In the genomic region with DNA sequence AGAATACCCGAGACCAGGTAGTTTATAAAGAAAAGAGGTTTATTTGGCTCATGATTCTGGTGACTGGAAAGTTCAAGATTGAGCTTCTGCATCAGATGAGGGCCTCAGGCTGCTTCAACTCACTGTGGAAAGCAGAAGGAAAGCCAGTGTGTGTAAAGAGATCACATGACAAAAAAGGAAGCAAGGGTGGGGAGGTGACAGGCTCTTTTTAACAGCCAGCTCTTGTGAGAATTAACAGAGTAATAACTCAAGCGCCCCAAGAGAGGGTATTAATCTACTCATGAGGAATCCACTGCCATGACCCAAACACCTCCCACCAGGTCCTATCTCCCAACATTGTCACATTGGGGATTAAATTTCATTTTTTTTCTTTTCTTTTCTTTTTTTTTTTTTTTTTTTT, we compare ENCODE assay signal across 25 cellular contexts.
"Had no signal": no experiment of that assay in that cellular context is flagged by ENCODE, and none has a peak within 500 bp of the region (broad histone marks: within the 10 kb centered on the region; RNA-seq: fewer than 3 reads in every experiment).

No MANE protein-coding gene starts in this region.

- ATAC-seq: activated naive CD4-positive, alpha-beta T cell treated with anti-CD3 and anti-CD28 coated beads, Interleukin-2, amount 50 U/mL, for 72 hours; activated naive CD8-positive, alpha-beta T cell treated with anti-CD3 and anti-CD28 coated beads, Interleukin-2, amount 50 U/mL, for 24 hours; activated T-cell treated with anti-CD3 and anti-CD28 coated beads, Interleukin-2, amount 50 U/mL, for 4 hours; T-cell had no signal

- H3K27me3 ChIP-seq: ascending aorta had no signal

- H3K9me3 ChIP-seq: ascending aorta had no signal

- DNase-seq: activated CD4-positive, alpha-beta memory T cell treated with anti-CD3 and anti-CD28 coated beads for 36 hours; activated CD4-positive, alpha-beta T cell treated with anti-CD3 and anti-CD28 coated beads, Interleukin-2, amount 10 ng/mL, durations not matched to agents 7 days and 5 days; activated CD4-positive, CD25-positive, alpha-beta regulatory T cell; activated CD8-positive, alpha-beta memory T cell treated with anti-CD3 and anti-CD28 coated beads for 24 hours; activated effector memory CD4-positive, alpha-beta T cell treated with anti-CD3 and anti-CD28 coated beads, Interleukin-2, amount 50 U/mL, for 16 hours; activated naive CD4-positive, alpha-beta T cell treated with Interleukin-2 at 50 U/mL for 16 hours; activated naive CD8-positive, alpha-beta T cell treated with anti-CD3 and anti-CD28 coated beads, Interleukin-2, amount 50 U/mL, for 24 hours; activated T-cell treated with anti-CD3 and anti-CD28 coated beads, Interleukin-2, amount 50 U/mL, for 4 hours; amniotic stem cell; cortex of kidney; MV-4-11; NCI-H1105; NCI-H1436; NCI-H1694 treated with DMSO at 0.1 percent for 48 hours; NCI-H2029 treated with DMSO at 0.1 percent for 48 hours; NCI-H345; NCI-H510A treated with DMSO at 0.1 percent for 48 hours; NCI-H69; SIG-M5; T-cell; T-helper 2 cell; T1000 had no signal

- H3K4me3 ChIP-seq: ascending aorta had no signal

- H3K4me1 ChIP-seq: ascending aorta had no signal

- H3K27ac ChIP-seq: ascending aorta, VCaP had no signal

- H3K36me3 ChIP-seq: ascending aorta had no signal
